33 cellular contexts compared by ENCODE assay signal in genomic region chr22:22548349-22548716, GRCh38. TPM values are rescaled to one million over a fixed set of nuclear protein-coding genes. Genes with fewer than 3 reads are reported as not detected.
"Had no signal": no experiment of that assay in that cellular context is flagged by ENCODE, and none has a peak within 500 bp of the region (broad histone marks: within the 10 kb centered on the region; RNA-seq: fewer than 3 reads in every experiment).

No MANE protein-coding gene starts in this region.

- H3K4me3 ChIP-seq: esophagus muscularis mucosa, gastrocnemius medialis, heart left ventricle had no signal

- ATAC-seq: activated CD4-positive, CD25-positive, alpha-beta regulatory T cell treated with anti-CD3 and anti-CD28 coated beads, Interleukin-2, amount 50 U/mL, for 24 hours; activated CD8-positive, alpha-beta T cell treated with anti-CD3 and anti-CD28 coated beads for 36 hours; activated T-cell treated with anti-CD3 and anti-CD28 coated beads, Interleukin-2, amount 50 U/mL, for 4 hours; activated T-helper 17 cell treated with anti-CD3 and anti-CD28 coated beads, Interleukin-2, amount 50 U/mL, for 72 hours; effector memory CD8-positive, alpha-beta T cell; foreskin keratinocyte; gastrocnemius medialis; heart left ventricle had no signal

- H3K9me3 ChIP-seq: esophagus muscularis mucosa, gastrocnemius medialis, heart left ventricle had no signal

- H3K27me3 ChIP-seq: foreskin keratinocyte, gastrocnemius medialis had no signal

- FAIRE-seq: astrocyte, colon had no signal

- H3K27ac ChIP-seq: brain microvascular endothelial cell, esophagus muscularis mucosa, foreskin keratinocyte, gastrocnemius medialis, heart left ventricle, WERI-Rb-1 had no signal

- DNase-seq: activated B cell treated with CpG ODN at 0.5 μM for 24 hours; activated CD4-positive, alpha-beta T cell treated with anti-CD3 and anti-CD28 coated beads for 48 hours; activated CD4-positive, alpha-beta T cell treated with anti-CD3 and anti-CD28 coated beads, Interleukin-2, amount 50 U/mL, for 1 hour; activated CD4-positive, alpha-beta T cell treated with anti-CD3 and anti-CD28 coated beads, Interleukin-2, amount 50 U/mL, for 48 hours; activated CD8-positive, alpha-beta memory T cell treated with anti-CD3 and anti-CD28 coated beads for 24 hours; activated CD8-positive, alpha-beta T cell treated with anti-CD3 and anti-CD28 coated beads for 36 hours; activated effector memory CD4-positive, alpha-beta T cell treated with Interleukin-2 at 50 U/mL for 16 hours; activated gamma-delta T cell treated with Interleukin-2 at 50 U/mL for 16 hours; activated naive CD4-positive, alpha-beta T cell treated with anti-CD3 and anti-CD28 coated beads, Interleukin-2, amount 50 U/mL, for 16 hours; activated naive CD4-positive, alpha-beta T cell treated with Interleukin-2 at 50 U/mL for 16 hours; activated T-cell treated with anti-CD3 and anti-CD28 coated beads, Interleukin-2, amount 50 U/mL, for 4 hours; amniotic stem cell; anterior cingulate cortex; brain microvascular endothelial cell; caudate nucleus; cortex of kidney; dermis blood vessel endothelial cell; effector CD4-positive, alpha-beta T cell; effector memory CD8-positive, alpha-beta T cell; erythroblast; foreskin keratinocyte; gastrocnemius medialis; glutamatergic neuron; heart left ventricle; T1000; WERI-Rb-1 had no signal

- H3K4me1 ChIP-seq: esophagus muscularis mucosa, foreskin keratinocyte, gastrocnemius medialis, heart left ventricle had no signal

- H3K36me3 ChIP-seq: brain microvascular endothelial cell, esophagus muscularis mucosa, gastrocnemius medialis, heart left ventricle, WERI-Rb-1 had no signal

RNA-seq across cellular contexts. Expression of gene PRAME, which starts 10.7 kb away (rescaled TPM):
- total RNA-seq: activated B cell treated with CpG ODN at 0.5 μM for 24 hours; activated CD8-positive, alpha-beta T cell treated with anti-CD3 and anti-CD28 coated beads for 36 hours; activated T-helper 17 cell treated with anti-CD3 and anti-CD28 coated beads, Interleukin-2, amount 50 U/mL, for 72 hours; astrocyte; chondrocyte; dermis blood vessel endothelial cell; esophagus muscularis mucosa; foreskin keratinocyte; gastrocnemius medialis had no signal
- polyA plus RNA-seq: foreskin keratinocyte had no signal

RNA-seq across cellular contexts. Expression of gene ZNF280A, which starts 28.3 kb away (rescaled TPM):
- total RNA-seq: activated B cell treated with CpG ODN at 0.5 μM for 24 hours; activated CD8-positive, alpha-beta T cell treated with anti-CD3 and anti-CD28 coated beads for 36 hours; activated T-cell treated with anti-CD3 and anti-CD28 coated beads, Interleukin-2, amount 50 U/mL, for 4 hours; activated T-helper 17 cell treated with anti-CD3 and anti-CD28 coated beads, Interleukin-2, amount 50 U/mL, for 72 hours; chondrocyte; dermis blood vessel endothelial cell; esophagus muscularis mucosa; foreskin keratinocyte; gastrocnemius medialis; heart left ventricle had no signal
- polyA plus RNA-seq: adipose tissue, foreskin keratinocyte, heart left ventricle had no signal
